ENCODE assay signal across 11 cellular contexts in genomic region chr4:168723020-168723419, GRCh38.
DNase-seq lines count a peak whose midpoint lies in the region; ATAC-seq, FAIRE-seq and TF ChIP-seq lines count a peak whose summit lies in the region.
"Had no signal": no experiment of that assay in that cellular context is flagged by ENCODE, and none has a peak within 500 bp of the region (broad histone marks: within the 10 kb centered on the region; RNA-seq: fewer than 3 reads in every experiment).

No MANE protein-coding gene starts in this region.

- H3K27ac Mint-ChIP-seq in naive thymus-derived CD8-positive, alpha-beta T cell, result no peak overlapping the region
- H3K27ac Mint-ChIP-seq: H9; stimulated activated effector memory CD8-positive, alpha-beta T cell treated with anti-CD3 and anti-CD28 coated beads, Interleukin-12 subunit alpha, Interleukin-12 subunit beta, amount 100 ng/mL, for 72 hours had no signal

- in situ Hi-C loops in GM12878 (cut with MboI), result no loop called here

- CTCF ChIA-PET in GM12878 (lab: Yijun Ruan, JAX), result interaction anchor here (3.2 kb wide), 1 partner anchor 11 kb away, joined by 30 read pairs; no protein-coding TSS in a partner anchor

- peak; percentile 63 for ATAC-seq in GM12878
- ATAC-seq in naive thymus-derived CD8-positive, alpha-beta T cell, result no peak
- ATAC-seq: stimulated activated effector memory CD8-positive, alpha-beta T cell treated with anti-CD3 and anti-CD28 coated beads, Interleukin-12 subunit alpha, Interleukin-12 subunit beta, amount 100 ng/mL, for 72 hours had no signal

- H3K4me1 ChIP-seq in GM12878 (ENCODE audit: control insufficient read depth, insufficient read depth, low read length) (no peaks in the 10 kb centered on the region), ascending aorta (peaks cover 0 to 8% of the 10 kb centered on the region in 2 donors)

- intact Hi-C loops in GM12878 (cut with micrococcal nuclease; ENCODE audit: unreplicated experiment) (loop anchor here (5.0 kb wide), 1 partner anchor 129 kb away; no protein-coding TSS in a partner anchor), ascending aorta (cut with DNase I) (no loop called here), posterior cingulate gyrus (cut with DNase I) (no loop called here)

- TF ChIP-seq POLR2A in GM12878 (IDR thresholded peaks at IDR 0.05; ENCODE audit: low read depth, low read length), result no peak

- 3% methylated on average over 3 of the region's 3 CpGs for WGBS in GM12878 (ENCODE audit: insufficient coverage, insufficient replicate concordance, low lambda C conversion rate, missing lambda C conversion rate)

- H3K36me3 ChIP-seq in GM12878 (ENCODE audit: control insufficient read depth in 2 of 2, insufficient read depth in 2 of 2, low read length in 1 of 2), result no peaks in the 10 kb centered on the region
- no peaks in the 10 kb centered on the region for H3K36me3 ChIP-seq in ascending aorta
- H3K36me3 ChIP-seq: sigmoid colon had no signal

- TF ChIP-seq EP300 in GM12878 (IDR thresholded peaks at IDR 0.05; ENCODE audit: borderline replicate concordance in 1 of 2, control insufficient read depth in 1 of 2, low read depth in 2 of 2, low read length in 2 of 2), result peak in 1 of 2 experiments; percentile 39; a peak in 1 of 4 replicates

- no peak for FAIRE-seq in GM12878 (lab: Jason Lieb, UNC)

- H3K27me3 Mint-ChIP-seq in naive thymus-derived CD8-positive, alpha-beta T cell, result peaks cover 0 to 25% (median 3%) of the 10 kb centered on the region in 5 donors

- H3K4me2 ChIP-seq in GM12878 (ENCODE audit: control insufficient read depth, insufficient read depth), result no peak overlapping the region

- H3K4me3 Mint-ChIP-seq in naive thymus-derived CD8-positive, alpha-beta T cell, result no peak overlapping the region
- H3K4me3 Mint-ChIP-seq: H9; stimulated activated effector memory CD8-positive, alpha-beta T cell treated with anti-CD3 and anti-CD28 coated beads, Interleukin-12 subunit alpha, Interleukin-12 subunit beta, amount 100 ng/mL, for 72 hours had no signal

- H3K4me3 ChIP-seq in GM12878 (no peak overlapping the region), ascending aorta (peak overlapping the region in 1 of 2 donors; percentile 6)
- H3K4me3 ChIP-seq: sigmoid colon had no signal

- no peak for TF ChIP-seq RAD21 in GM12878 (IDR thresholded peaks at IDR 0.05; ENCODE audit: insufficient read depth, low read depth, low read length)

- SMC1A ChIA-PET in GM12878 (lab: Charles Lee; ENCODE audit: uncharacterized antibody, unreplicated experiment), result interaction anchor here (1.4 kb wide), 1 partner anchor 12 kb away, joined by 6 read pairs; no protein-coding TSS in a partner anchor

- no peak; a peak in 1 of 6 replicates for TF ChIP-seq CTCF in GM12878 (IDR thresholded peaks at IDR 0.05 in 2 of 3, conservative IDR thresholded peaks at IDR 0.05 in 1 of 3; ENCODE audit: control insufficient read depth in 2 of 3, extremely low read depth in 1 of 3, insufficient read depth in 1 of 3, low read depth in 3 of 3, low read length in 3 of 3)
- no peak for TF ChIP-seq CTCF in ascending aorta (IDR thresholded peaks at IDR 0.05)

- DNase-seq in EH (ENCODE audit: low read depth) (peak; percentile 84), HT1080 (ENCODE audit: low read depth) (peak; percentile 70), GM12878 (ENCODE audit: low read depth, low spot score) (no peak), lung microvascular endothelial cell (ENCODE audit: low read depth in 2 of 2) (peak; percentile 70 to 83), ascending aorta (ENCODE audit: low spot score in 2 of 2) (no peak), COLO668 (lab: John Stamatoyannopoulos, UW; ENCODE audit: unreplicated experiment) (no peak), posterior cingulate gyrus (no peak)
- DNase-seq in naive thymus-derived CD8-positive, alpha-beta T cell, result no peak
- DNase-seq: H9, sigmoid colon had no signal

- H3K79me2 ChIP-seq in GM12878 (ENCODE audit: control insufficient read depth, insufficient read depth, low read length), result no peaks in the 10 kb centered on the region

- H3K36me3 Mint-ChIP-seq in naive thymus-derived CD8-positive, alpha-beta T cell, result peaks cover 0 to 3% (median 0%) of the 10 kb centered on the region in 3 donors
- H3K36me3 Mint-ChIP-seq: stimulated activated effector memory CD8-positive, alpha-beta T cell treated with anti-CD3 and anti-CD28 coated beads, Interleukin-12 subunit alpha, Interleukin-12 subunit beta, amount 100 ng/mL, for 72 hours had no signal

- no peaks in the 10 kb centered on the region for H3K27me3 ChIP-seq in GM12878 (replicated peaks in 1 of 2; ENCODE audit: control insufficient read depth in 2 of 2, insufficient read depth in 2 of 2, low read length in 1 of 2)
- no peaks in the 10 kb centered on the region for H3K27me3 ChIP-seq in ascending aorta
- H3K27me3 ChIP-seq: sigmoid colon had no signal

- BruUV-seq in GM12878 (replicated peaks; lab: Mats Ljungman, UMichigan), result no TSS peak

- no peaks in the 10 kb centered on the region for H3K9me3 ChIP-seq in GM12878 (replicated peaks; ENCODE audit: control insufficient read depth, insufficient read depth, low read length)
- H3K9me3 ChIP-seq in ascending aorta, result peaks cover 0 to 8% of the 10 kb centered on the region in 2 donors
- H3K9me3 ChIP-seq: sigmoid colon had no signal

- H3K4me1 Mint-ChIP-seq in naive thymus-derived CD8-positive, alpha-beta T cell, result peaks cover 3 to 20% (median 10%) of the 10 kb centered on the region in 4 donors

- H4K20me1 ChIP-seq in GM12878 (ENCODE audit: control insufficient read depth, insufficient read depth), result no peaks in the 10 kb centered on the region

- no peak overlapping the region for H2AFZ ChIP-seq in GM12878 (ENCODE audit: control insufficient read depth, low read depth, low read length)

- no peak overlapping the region for H3K27ac ChIP-seq in GM12878 (ENCODE audit: control insufficient read depth, insufficient read depth)
- H3K27ac ChIP-seq in ascending aorta, result peak overlapping the region in 1 of 2 donors; percentile 29

- POLR2A ChIA-PET in GM12878 (lab: Charles Lee), result no interaction called here
- POLR2A ChIA-PET in naive thymus-derived CD8-positive, alpha-beta T cell (lab: Charles Lee), result no interaction called here

- RAD21 ChIA-PET in GM12878 (lab: Charles Lee; ENCODE audit: unreplicated experiment), result no interaction called here

- H3K9ac ChIP-seq in GM12878 (ENCODE audit: control insufficient read depth, insufficient read depth, low read length), result no peak overlapping the region

- H3K9me3 Mint-ChIP-seq in naive thymus-derived CD8-positive, alpha-beta T cell, result peaks cover 0 to 9% (median 2%) of the 10 kb centered on the region in 9 donors

TF ChIP-seq in GM12878, 131 proteins besides CTCF, POLR2A, EP300 and RAD21:
- TF ChIP-seq RUNX3 (IDR thresholded peaks at IDR 0.05; ENCODE audit: low read length), result no peak
- TF ChIP-seq IKZF2 (IDR thresholded peaks at IDR 0.05), result peak; percentile 50 to 55; a peak in 2 of 4 replicates
- TF ChIP-seq WRNIP1 (IDR thresholded peaks at IDR 0.05; ENCODE audit: borderline replicate concordance, low read depth, low read length), result no peak
- no peak for TF ChIP-seq REST (IDR thresholded peaks at IDR 0.05; ENCODE audit: low read depth, low read length)
- TF ChIP-seq SPI1 (IDR thresholded peaks at IDR 0.05; ENCODE audit: borderline replicate concordance, insufficient read depth, low read depth, low read length), result peak; percentile 79; the same call in 1 of the 2 replicates
- no peak for TF ChIP-seq NFIC (IDR thresholded peaks at IDR 0.05; ENCODE audit: low read depth, low read length)
- peak; percentile 55; the same call in 1 of the 2 replicates for TF ChIP-seq IKZF1 (conservative IDR thresholded peaks at IDR 0.05)

Comparison
In these comparisons a context has a peak if more than half of its experiments do, and no peak if none do; other contexts are left out.
1. DNase-seq: peak in EH (single experiment), HT1080 (single experiment) and lung microvascular endothelial cell (2 of 2); none in GM12878 (single experiment), ascending aorta (0 of 2), COLO668 (single experiment), naive thymus-derived CD8-positive, alpha-beta T cell (0 of 10) and posterior cingulate gyrus (0 of 10).